11 cellular contexts compared by ENCODE assay signal in genomic region chr10:104937528-104937927, GRCh38.
DNase-seq lines count a peak whose midpoint lies in the region; ATAC-seq and TF ChIP-seq lines count a peak whose summit lies in the region.
"Had no signal": no experiment of that assay in that cellular context is flagged by ENCODE, and none has a peak within 500 bp of the region (broad histone marks: within the 10 kb centered on the region; RNA-seq: fewer than 3 reads in every experiment).

No MANE protein-coding gene starts in this region.

- no peak for ATAC-seq in GM21786 (IDR thresholded peaks at IDR 0.05; ENCODE audit: unreplicated experiment)
- ATAC-seq in HG03108 (IDR thresholded peaks at IDR 0.05; ENCODE audit: unreplicated experiment): no peak
- ATAC-seq: T-cell had no signal

- DNase-seq in NCI-H1417 (lab: John Stamatoyannopoulos, UW) (peak in 2 of 3 experiments; percentile 37 to 80), NCI-H1417 treated with DMSO at 0.1 percent for 48 hours (lab: John Stamatoyannopoulos, UW) (no peak), NCI-H2227 (lab: John Stamatoyannopoulos, UW; ENCODE audit: unreplicated experiment) (peak; percentile 17), cardiac fibroblast (ENCODE audit: low read depth in 2 of 2) (peak; percentile 2 to 37), retinal pigment epithelial cell (ENCODE audit: low read depth) (peak; percentile 68), erythroblast (lab: John Stamatoyannopoulos, UW) (no peak)
- DNase-seq: activated CD8-positive, alpha-beta memory T cell treated with anti-CD3 and anti-CD28 coated beads, Interleukin-2, amount 50 U/mL, for 4 hours; NCI-H526; T-cell had no signal

- TF ChIP-seq POLR2A in erythroblast (IDR thresholded peaks at IDR 0.05; ENCODE audit: low read length): no peak

- TF ChIP-seq CTCF in cardiac fibroblast (IDR thresholded peaks at IDR 0.05; ENCODE audit: low read depth, low read length): no peak
- TF ChIP-seq CTCF in retinal pigment epithelial cell (conservative IDR thresholded peaks at IDR 0.05; ENCODE audit: low read depth, low read length): no peak

- H3K4me3 ChIP-seq in cardiac fibroblast (replicated peaks in 1 of 2; ENCODE audit: low read depth in 2 of 2, low read length in 2 of 2) (no peak overlapping the region), retinal pigment epithelial cell (ENCODE audit: low read length) (no peak overlapping the region)

Comparison
In these comparisons a context has a peak if more than half of its experiments do, and no peak if none do; other contexts are left out.
1. DNase-seq: peak in NCI-H1417 (2 of 3), NCI-H2227 (single experiment), cardiac fibroblast (2 of 2) and retinal pigment epithelial cell (single experiment); none in NCI-H1417 treated with DMSO at 0.1 percent for 48 hours (single experiment) and erythroblast (0 of 2).